ENCODE assay signal across 9 cellular contexts in the genomic region with DNA sequence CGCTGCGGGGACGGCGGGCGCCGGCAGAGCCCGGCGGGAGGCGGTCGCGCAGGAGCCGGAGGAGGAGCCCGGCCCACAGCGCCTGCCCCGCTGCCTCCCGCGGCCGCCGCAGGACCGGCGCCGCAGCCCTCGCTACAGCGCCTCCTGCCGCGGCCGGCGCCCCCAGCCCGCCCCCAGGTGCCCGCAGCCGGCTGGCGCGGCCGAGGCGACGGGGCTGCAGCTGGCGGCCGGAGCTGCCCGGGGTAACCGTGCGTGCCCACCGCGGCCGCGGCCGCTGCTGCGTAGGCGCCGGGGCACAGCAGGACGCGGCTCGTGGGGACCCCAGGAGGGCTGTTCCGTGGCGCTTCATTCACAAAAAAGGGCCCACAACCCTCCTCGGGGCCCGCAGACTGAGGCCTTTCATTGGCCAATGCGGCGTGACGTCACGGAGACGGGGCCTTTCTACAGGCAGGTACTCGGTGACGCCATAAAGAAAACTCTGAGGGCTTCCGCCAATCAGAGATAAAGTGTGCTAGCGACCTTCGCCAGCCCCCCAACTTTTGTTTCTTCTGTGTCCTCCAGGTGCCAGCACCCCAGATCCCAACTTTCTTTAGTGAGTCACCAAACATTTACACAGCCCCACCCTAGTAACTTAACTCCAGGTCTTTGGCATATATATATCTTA. TPM values are rescaled to one million over a fixed set of nuclear protein-coding genes. Genes with fewer than 3 reads are reported as not detected.
DNase-seq lines count a peak whose midpoint lies in the region; ATAC-seq, FAIRE-seq and TF ChIP-seq lines count a peak whose summit lies in the region.
"Had no signal": no experiment of that assay in that cellular context is flagged by ENCODE, and none has a peak within 500 bp of the region (broad histone marks: within the 10 kb centered on the region; RNA-seq: fewer than 3 reads in every experiment).

A gene (minus strand): TSS at position 353 of the 664 bp plus-strand sequence. CDS start 465 bp downstream, outside the sequence.

- no peak for TF ChIP-seq POLR2A in NB4 (IDR thresholded peaks at IDR 0.05; ENCODE audit: extremely low read depth, insufficient read length)

- intact Hi-C loops in heart right ventricle (cut with DNase I), result loop anchor here in 5 of 10 donors (2.0 to 10.0 kb wide), 6 partner anchors 33 to 167 kb away; a partner anchor contains a TSS
- intact Hi-C loops in pancreas (cut with DNase I), result no loop called here

- DNase-seq in NCI-H2107 (lab: John Stamatoyannopoulos, UW), result peak; percentile 45
- no peak for DNase-seq in NCI-H2107 treated with DMSO at 0.1 percent for 48 hours (lab: John Stamatoyannopoulos, UW; ENCODE audit: unreplicated experiment)
- peak; percentile 86 for DNase-seq in NB4 (ENCODE audit: low read depth)
- DNase-seq in amniotic epithelial cell (ENCODE audit: low read depth), result peak; percentile 90
- DNase-seq in heart right ventricle, result peak; percentile 87 to 89
- peak; percentile 92 to 97 (median 94) for DNase-seq in pancreas
- DNase-seq in thoracic aorta (ENCODE audit: low spot score), result peak; percentile 68

- H3K4me3 Mint-ChIP-seq in T-helper 1 cell treated with Interleukin-12 subunit alpha and Interleukin-12 subunit beta and Interleukin-4 antibody, amounts not matched to agents 30 μg/mL and 1 μg/mL, for 36 hours, result peak within 1 kb of the TSS; percentile 63

- H3K4me1 ChIP-seq in heart right ventricle, result peaks cover 0 to 15% (median 4%) of the 10 kb centered on the region in 9 donors
- H3K4me1 ChIP-seq in pancreas, result no peaks in the 10 kb centered on the region
- H3K4me1 ChIP-seq in thoracic aorta (ENCODE audit: control insufficient read depth in 1 of 2, low read depth in 2 of 2), result peaks cover 0 to 7% of the 10 kb centered on the region in 2 donors

- FAIRE-seq in pancreas (lab: Jason Lieb, UNC), result no peak
- FAIRE-seq: A204.1 had no signal

- H3K9me3 ChIP-seq in heart right ventricle, result no peaks in the 10 kb centered on the region
- H3K9me3 ChIP-seq in pancreas, result no peaks in the 10 kb centered on the region
- no peaks in the 10 kb centered on the region for H3K9me3 ChIP-seq in thoracic aorta

- H3K36me3 ChIP-seq in heart right ventricle (no peaks in the 10 kb centered on the region), pancreas (no peaks in the 10 kb centered on the region), thoracic aorta (no peaks in the 10 kb centered on the region)

- H3K27ac Mint-ChIP-seq in T-helper 1 cell treated with Interleukin-12 subunit alpha and Interleukin-12 subunit beta and Interleukin-4 antibody, amounts not matched to agents 30 μg/mL and 1 μg/mL, for 36 hours, result no peak within 1 kb of the TSS

- H3K4me3 ChIP-seq in NB4 (ENCODE audit: low read depth, low read length), result peak within 1 kb of the TSS; percentile 34
- H3K4me3 ChIP-seq in heart right ventricle, result peak within 1 kb of the TSS; percentile 46 to 91 (median 68)
- peak within 1 kb of the TSS; percentile 73 to 88 (median 83) for H3K4me3 ChIP-seq in pancreas
- H3K4me3 ChIP-seq in thoracic aorta, result peak within 1 kb of the TSS; percentile 81

- peaks cover 1% of the 10 kb centered on the region for H3K36me3 Mint-ChIP-seq in T-helper 1 cell treated with Interleukin-12 subunit alpha and Interleukin-12 subunit beta and Interleukin-4 antibody, amounts not matched to agents 30 μg/mL and 1 μg/mL, for 36 hours (ENCODE audit: low read depth)

- peaks cover 60% of the 10 kb centered on the region for H3K27me3 Mint-ChIP-seq in T-helper 1 cell treated with Interleukin-12 subunit alpha and Interleukin-12 subunit beta and Interleukin-4 antibody, amounts not matched to agents 30 μg/mL and 1 μg/mL, for 36 hours (ENCODE audit: low read depth)

- peak; percentile 71 to 85 (median 79) for ATAC-seq in heart right ventricle
- ATAC-seq in pancreas, result peak; percentile 86 to 89 (median 86)
- ATAC-seq in thoracic aorta (ENCODE audit: insufficient number of reproducible peaks, low FRiP score, low read depth), result peak; percentile 51

- H3K9me3 Mint-ChIP-seq in T-helper 1 cell treated with Interleukin-12 subunit alpha and Interleukin-12 subunit beta and Interleukin-4 antibody, amounts not matched to agents 30 μg/mL and 1 μg/mL, for 36 hours, result no peaks in the 10 kb centered on the region

- H3K27me3 ChIP-seq in heart right ventricle, result peaks cover 0 to 54% (median 0%) of the 10 kb centered on the region in 7 donors
- H3K27me3 ChIP-seq in pancreas, result no peaks in the 10 kb centered on the region
- H3K27me3 ChIP-seq in thoracic aorta (replicated peaks; ENCODE audit: insufficient read depth), result no peaks in the 10 kb centered on the region

- H3K27ac ChIP-seq in heart right ventricle (peak within 1 kb of the TSS; percentile 65 to 92 (median 84)), pancreas (peak within 1 kb of the TSS; percentile 65 to 78 (median 74)), thoracic aorta (peak within 1 kb of the TSS; percentile 81 to 90)

- TF ChIP-seq CTCF in NB4 (IDR thresholded peaks at IDR 0.05; ENCODE audit: low read depth, low read length) (no peak), heart right ventricle (IDR thresholded peaks at IDR 0.05) (peak in 1 of 9 donors; percentile 32), pancreas (IDR thresholded peaks at IDR 0.05) (no peak), thoracic aorta (IDR thresholded peaks at IDR 0.05) (no peak)

- WGBS in heart right ventricle, 2 donors, result 2% methylated on average over 28 to 66 of the region's 66 CpGs
- WGBS in pancreas, 2 donors, result 0 to 1% methylated on average over 39 to 66 of the region's 66 CpGs

- H3K4me1 Mint-ChIP-seq in T-helper 1 cell treated with Interleukin-12 subunit alpha and Interleukin-12 subunit beta and Interleukin-4 antibody, amounts not matched to agents 30 μg/mL and 1 μg/mL, for 36 hours (ENCODE audit: low read depth), result peaks cover 13% of the 10 kb centered on the region

RNA-seq across cellular contexts. Expression of the gene that starts here (rescaled TPM):
- 10 to 100 TPM; 17.0 to 30.8 (median 27.0) TPM for total RNA-seq in heart right ventricle
- polyA plus RNA-seq in heart right ventricle, result 1 to 10 TPM; 5.1 to 5.9 TPM
- 10 to 100 TPM in 5 of 6 donors, 1 to 10 TPM in 1; 8.2 to 19.3 (median 12.8) TPM for total RNA-seq in pancreas
- 1 to 10 TPM; 4.6 to 8.0 TPM for polyA plus RNA-seq in pancreas
- 10 to 100 TPM; 25.7 to 39.5 TPM for total RNA-seq in thoracic aorta
